In genomic region chr7:75756340-75757297, GRCh38 we compare ENCODE assay signal across 8 cellular contexts. TPM values are rescaled to one million over a fixed set of nuclear protein-coding genes. Genes with fewer than 3 reads are reported as not detected.
DNase-seq lines count a peak whose midpoint lies in the region; ATAC-seq and TF ChIP-seq lines count a peak whose summit lies in the region.

No MANE protein-coding gene starts in this region.

- H3K27ac ChIP-seq in WERI-Rb-1 (no peak overlapping the region), liver (ENCODE audit: low read depth in 1 of 2, low read length in 2 of 2) (no peak overlapping the region), sigmoid colon (no peak overlapping the region)

- H3K9me3 ChIP-seq in WERI-Rb-1 (ENCODE audit: severe bottlenecking) (no peaks in the 10 kb centered on the region), liver (ENCODE audit: control insufficient read depth in 4 of 4, low read length in 3 of 4) (no peaks in the 10 kb centered on the region), sigmoid colon (no peaks in the 10 kb centered on the region)

- CTCF ChIA-PET in Calu3 (lab: Charles Lee) = interaction anchor here (0.6 to 1.0 kb wide), 3 partner anchors 9 to 191 kb away, joined by 3 to 7 read pairs (median 3); no protein-coding TSS in a partner anchor

- no peaks in the 10 kb centered on the region for H3K36me3 Mint-ChIP-seq in Calu3 (ENCODE audit: insufficient read depth, unreplicated experiment)

- H3K9me3 Mint-ChIP-seq in Calu3 (ENCODE audit: low read depth, unreplicated experiment) = no peaks in the 10 kb centered on the region

- H3K9ac ChIP-seq in liver (ENCODE audit: low read depth in 1 of 2, low read length in 2 of 2) = no peak overlapping the region

- H3K27me3 Mint-ChIP-seq in Calu3 (ENCODE audit: unreplicated experiment) = no peaks in the 10 kb centered on the region

- H3K4me1 ChIP-seq in liver (ENCODE audit: control insufficient read depth in 4 of 4, insufficient read depth in 4 of 4, low read length in 3 of 4) (no peaks in the 10 kb centered on the region), sigmoid colon (no peaks in the 10 kb centered on the region)

- no peak for TF ChIP-seq EP300 in sigmoid colon (IDR thresholded peaks at IDR 0.05)

- H3K4me3 Mint-ChIP-seq in Calu3 (ENCODE audit: low read depth, unreplicated experiment) = no peak overlapping the region

- TF ChIP-seq CTCF in Calu3 (IDR thresholded peaks at IDR 0.05; ENCODE audit: unreplicated experiment) (peak; percentile 28), WERI-Rb-1 (IDR thresholded peaks at IDR 0.05; ENCODE audit: low read depth, low read length) (peak; percentile 50), liver (IDR thresholded peaks at IDR 0.05; ENCODE audit: low read depth, low read length, missing input control) (peak; percentile 46), sigmoid colon (IDR thresholded peaks at IDR 0.05) (no peak)

- no peaks in the 10 kb centered on the region for H3K27me3 ChIP-seq in WERI-Rb-1 (ENCODE audit: insufficient read depth, low read depth, severe bottlenecking)
- H3K27me3 ChIP-seq in liver (ENCODE audit: control insufficient read depth in 4 of 4, insufficient read depth in 4 of 4, low read length in 3 of 4) = no peaks in the 10 kb centered on the region
- H3K27me3 ChIP-seq in sigmoid colon = no peaks in the 10 kb centered on the region

- ATAC-seq in HG03135 (IDR thresholded peaks at IDR 0.05; ENCODE audit: unreplicated experiment) (no peak), GM19452 (IDR thresholded peaks at IDR 0.05; ENCODE audit: unreplicated experiment) (no peak)

- H3K4me1 Mint-ChIP-seq in Calu3 (ENCODE audit: low read depth, unreplicated experiment) = no peaks in the 10 kb centered on the region

- H3K36me3 ChIP-seq in WERI-Rb-1 = no peaks in the 10 kb centered on the region
- no peaks in the 10 kb centered on the region for H3K36me3 ChIP-seq in liver (ENCODE audit: control insufficient read depth in 4 of 4, insufficient read depth in 3 of 4, low read depth in 1 of 4, low read length in 3 of 4)
- no peaks in the 10 kb centered on the region for H3K36me3 ChIP-seq in sigmoid colon

- no peak for TF ChIP-seq POLR2A in sigmoid colon (IDR thresholded peaks at IDR 0.05)

- TF ChIP-seq RAD21 in liver (IDR thresholded peaks at IDR 0.05) = peak; percentile 75 to 84

- H3K4me3 ChIP-seq in WERI-Rb-1 (ENCODE audit: low read depth, low read length) (no peak overlapping the region), liver (ENCODE audit: low read depth in 1 of 3, low read length in 3 of 3) (no peak overlapping the region), sigmoid colon (no peak overlapping the region)

- DNase-seq in Calu3 = peak; percentile 36
- DNase-seq in HuH-7.5 (ENCODE audit: low spot score) = peak; percentile 33
- DNase-seq in WERI-Rb-1 = peak; percentile 35
- DNase-seq in stimulated activated CD4-positive, alpha-beta T cell treated with anti-CD3 and anti-CD28 coated beads, Interleukin-4, amount 100 ng/mL, for 1 hour = no peak
- no peak for DNase-seq in sigmoid colon

- intact Hi-C loops in Calu3 (cut with micrococcal nuclease; ENCODE audit: unreplicated experiment) (no loop called here), sigmoid colon (cut with DNase I) (no loop called here)

- no peak overlapping the region for H3K27ac Mint-ChIP-seq in Calu3 (ENCODE audit: unreplicated experiment)

- 70% methylated on average over 15 of the region's 15 CpGs for WGBS in liver
- WGBS in sigmoid colon, 2 donors = 58 to 69% methylated on average over 15 of the region's 15 CpGs

- no TSS peak for BruUV-seq in Calu3 (replicated peaks; lab: Mats Ljungman, UMichigan)

TF ChIP-seq in liver, 16 proteins besides CTCF, POLR2A, EP300 and RAD21:
- no peak for TF ChIP-seq FOXA1 (IDR thresholded peaks at IDR 0.05)
- TF ChIP-seq YY1 (IDR thresholded peaks at IDR 0.05) = no peak
- TF ChIP-seq ZBTB33 (IDR thresholded peaks at IDR 0.05) = no peak
- no peak for TF ChIP-seq MAX (IDR thresholded peaks at IDR 0.05)
- TF ChIP-seq HNF4A (conservative IDR thresholded peaks at IDR 0.05) = no peak
- no peak for TF ChIP-seq ATF3 (IDR thresholded peaks at IDR 0.05)
- TF ChIP-seq EGR1 (IDR thresholded peaks at IDR 0.05; ENCODE audit: low read depth in 2 of 2) = no peak
- no peak for TF ChIP-seq FOXA2 (IDR thresholded peaks at IDR 0.05)
- no peak for TF ChIP-seq JUND (IDR thresholded peaks at IDR 0.05)
- TF ChIP-seq NR2F2 (IDR thresholded peaks at IDR 0.05) = no peak
- no peak for TF ChIP-seq RXRA (IDR thresholded peaks at IDR 0.05)
- no peak for TF ChIP-seq HNF4G (IDR thresholded peaks at IDR 0.05)
- TF ChIP-seq GABPA (IDR thresholded peaks at IDR 0.05 in 1 of 2, conservative IDR thresholded peaks at IDR 0.05 in 1 of 2) = no peak
- no peak for TF ChIP-seq SP1 (IDR thresholded peaks at IDR 0.05)
- TF ChIP-seq REST (IDR thresholded peaks at IDR 0.05) = no peak

RNA-seq across cellular contexts. Expression of gene CCL26, which starts 15.4 kb away (rescaled TPM):
- total RNA-seq in Calu3 (2022) (not detected in 2 replicates), liver (not detected), sigmoid colon (1 to 10 TPM in 1 of 4 donors, not detected in 3; 3.3 TPM)
- polyA plus RNA-seq in liver (under 1 TPM; 0.09 to 0.33 TPM), sigmoid colon (1 to 10 TPM in 2 of 3 donors, not detected in 1; 1.8 to 3.0 TPM)

RNA-seq across cellular contexts. Expression of gene HIP1, which starts 17.9 kb away (rescaled TPM):
- total RNA-seq in Calu3 (2022) (8.3 and 10.7 TPM in 2 replicates), liver (10 to 100 TPM in 1 of 2 donors, 1 to 10 TPM in 1; 3.8 to 13.6 TPM), sigmoid colon (10 to 100 TPM in 1 of 4 donors, 1 to 10 TPM in 3; 7.2 to 11.9 (median 8.6) TPM)
- polyA plus RNA-seq in liver (1 to 10 TPM; 5.8 to 9.7 TPM), sigmoid colon (1 to 10 TPM; 1.2 to 4.6 (median 1.4) TPM)

RNA-seq across cellular contexts. Expression of gene CCL24, which starts 57.0 kb away (rescaled TPM):
- total RNA-seq in Calu3 (2022) = 0.68 TPM in 1 of 2 replicates, not detected in the other
- 1 to 10 TPM in 1 of 2 donors, under 1 TPM in 1; 0.47 to 2.1 TPM for total RNA-seq in liver
- polyA plus RNA-seq in liver = 1 to 10 TPM in 1 of 2 donors, not detected in 1; 1.6 TPM
- total RNA-seq in sigmoid colon = not detected
- polyA plus RNA-seq in sigmoid colon = 10 to 100 TPM; 24.4 to 32.8 (median 25.2) TPM

Comparison
In these comparisons a context has a peak if more than half of its experiments do, and no peak if none do; other contexts are left out.
1. DNase-seq: peak in Calu3 (single experiment), HuH-7.5 (single experiment) and WERI-Rb-1 (single experiment); none in stimulated activated CD4-positive, alpha-beta T cell treated with anti-CD3 and anti-CD28 coated beads, Interleukin-4, amount 100 ng/mL, for 1 hour (single experiment) and sigmoid colon (single experiment).
2. CTCF ChIP-seq: peak in Calu3 (single experiment), WERI-Rb-1 (single experiment) and liver (single experiment); none in sigmoid colon (0 of 4).